Comparison of ENCODE assay signal across 11 cellular contexts in the genomic region with DNA sequence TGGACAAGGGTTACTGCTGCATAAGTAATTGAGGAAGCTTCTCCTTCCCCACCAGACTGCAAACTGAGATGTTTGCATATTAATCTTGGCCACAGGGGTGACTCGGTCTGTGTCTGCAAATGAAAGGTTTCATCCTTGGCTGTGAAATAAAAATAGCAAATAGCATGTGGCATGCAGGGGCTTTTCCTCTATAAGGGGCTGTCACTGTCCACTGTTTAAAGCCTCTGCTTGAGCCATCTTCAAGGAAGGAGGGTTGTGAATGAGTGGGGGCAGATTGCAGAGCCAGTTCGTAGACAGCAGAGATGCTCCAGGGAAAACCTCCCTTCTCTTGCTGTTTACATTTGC. TPM values are rescaled to one million over a fixed set of nuclear protein-coding genes. Genes with fewer than 3 reads are reported as not detected.
DNase-seq lines count a peak whose midpoint lies in the region; ATAC-seq and TF ChIP-seq lines count a peak whose summit lies in the region.
"Had no signal": no experiment of that assay in that cellular context is flagged by ENCODE, and none has a peak within 500 bp of the region (broad histone marks: within the 10 kb centered on the region; RNA-seq: fewer than 3 reads in every experiment).

No MANE protein-coding gene starts in this region.

- no peaks in the 10 kb centered on the region for H3K27me3 Mint-ChIP-seq in activated CD4-positive, alpha-beta T cell treated with anti-CD3 and anti-CD28 coated beads for 36 hours
- no peaks in the 10 kb centered on the region for H3K27me3 Mint-ChIP-seq in activated CD4-positive, alpha-beta memory T cell treated with anti-CD3 and anti-CD28 coated beads for 36 hours
- H3K27me3 Mint-ChIP-seq in progenitor cell of endocrine pancreas = no peaks in the 10 kb centered on the region

- intact Hi-C loops in activated CD4-positive, alpha-beta T cell treated with anti-CD3 and anti-CD28 coated beads for 36 hours (cut with DNase I, micrococcal nuclease) = no loop called here
- intact Hi-C loops in activated CD4-positive, alpha-beta memory T cell treated with anti-CD3 and anti-CD28 coated beads for 36 hours (cut with micrococcal nuclease) = no loop called here
- intact Hi-C loops in spleen (cut with DNase I; ENCODE audit: low total_unique reads) = no loop called here

- no peaks in the 10 kb centered on the region for H3K9me3 ChIP-seq in spleen

- TF ChIP-seq CTCF in spleen (IDR thresholded peaks at IDR 0.05 in 8 of 11, conservative IDR thresholded peaks at IDR 0.05 in 3 of 11) = no peak
- no peak for TF ChIP-seq CTCF in progenitor cell of endocrine pancreas (IDR thresholded peaks at IDR 0.05; ENCODE audit: unreplicated experiment)

- POLR2A ChIA-PET in activated CD4-positive, alpha-beta T cell treated with anti-CD3 and anti-CD28 coated beads for 36 hours (lab: Charles Lee) = interaction anchor here (0.6 kb wide), 1 partner anchor 71 kb away, joined by 9 read pairs; no protein-coding TSS in a partner anchor
- POLR2A ChIA-PET in activated CD4-positive, alpha-beta memory T cell treated with anti-CD3 and anti-CD28 coated beads for 36 hours (lab: Charles Lee) = no interaction called here

- no peak for DNase-seq in activated CD4-positive, alpha-beta T cell treated with anti-CD3 and anti-CD28 coated beads for 36 hours
- DNase-seq in activated CD4-positive, alpha-beta T cell treated with anti-CD3 and anti-CD28 coated beads for 4 hours = no peak
- DNase-seq in activated CD4-positive, alpha-beta memory T cell treated with anti-CD3 and anti-CD28 coated beads for 36 hours = no peak
- no peak for DNase-seq in spleen
- DNase-seq in progenitor cell of endocrine pancreas (ENCODE audit: low spot score, unreplicated experiment) = no peak
- no peak for DNase-seq in effector CD4-positive, alpha-beta T cell
- DNase-seq in middle frontal gyrus (ENCODE audit: extremely low spot score, low spot score) = no peak
- DNase-seq: activated T-cell treated with anti-CD3 and anti-CD28 coated beads, Interleukin-2, amount 50 U/mL, for 4 hours; dermis blood vessel endothelial cell; SHP77 treated with DMSO at 0.1 percent for 48 hours had no signal

- H3K27ac ChIP-seq in spleen = peak overlapping the region in 7 of 8 donors; percentile 12 to 84 (median 77)

- H3K27me3 ChIP-seq in spleen (replicated peaks in 1 of 7) = peaks cover 0 to 6% (median 0%) of the 10 kb centered on the region in 7 donors

- no peaks in the 10 kb centered on the region for H3K9me3 Mint-ChIP-seq in activated CD4-positive, alpha-beta T cell treated with anti-CD3 and anti-CD28 coated beads for 36 hours (ENCODE audit: low read depth)
- no peaks in the 10 kb centered on the region for H3K9me3 Mint-ChIP-seq in activated CD4-positive, alpha-beta memory T cell treated with anti-CD3 and anti-CD28 coated beads for 36 hours
- peaks cover 8% of the 10 kb centered on the region for H3K9me3 Mint-ChIP-seq in progenitor cell of endocrine pancreas (ENCODE audit: low read depth)
- H3K9me3 Mint-ChIP-seq: activated T-cell treated with anti-CD3 and anti-CD28 coated beads, Interleukin-2, amount 50 U/mL, for 4 hours had no signal

- no peak for TF ChIP-seq POLR2A in spleen (IDR thresholded peaks at IDR 0.05)

- no peaks in the 10 kb centered on the region for H3K36me3 ChIP-seq in spleen

- no peaks in the 10 kb centered on the region for H3K36me3 Mint-ChIP-seq in activated CD4-positive, alpha-beta T cell treated with anti-CD3 and anti-CD28 coated beads for 36 hours (ENCODE audit: low read depth)
- H3K36me3 Mint-ChIP-seq in activated CD4-positive, alpha-beta memory T cell treated with anti-CD3 and anti-CD28 coated beads for 36 hours = no peaks in the 10 kb centered on the region
- no peaks in the 10 kb centered on the region for H3K36me3 Mint-ChIP-seq in progenitor cell of endocrine pancreas (ENCODE audit: insufficient read depth)

- H3K27ac Mint-ChIP-seq in activated CD4-positive, alpha-beta T cell treated with anti-CD3 and anti-CD28 coated beads for 36 hours = peak overlapping the region; percentile 13
- H3K27ac Mint-ChIP-seq in activated CD4-positive, alpha-beta memory T cell treated with anti-CD3 and anti-CD28 coated beads for 36 hours = peak overlapping the region; percentile 28
- H3K27ac Mint-ChIP-seq in progenitor cell of endocrine pancreas = no peak overlapping the region

- H3K4me3 Mint-ChIP-seq in activated CD4-positive, alpha-beta T cell treated with anti-CD3 and anti-CD28 coated beads for 36 hours = no peak overlapping the region
- no peak overlapping the region for H3K4me3 Mint-ChIP-seq in activated CD4-positive, alpha-beta memory T cell treated with anti-CD3 and anti-CD28 coated beads for 36 hours
- H3K4me3 Mint-ChIP-seq in progenitor cell of endocrine pancreas (ENCODE audit: low read depth) = no peak overlapping the region
- H3K4me3 Mint-ChIP-seq: activated T-cell treated with anti-CD3 and anti-CD28 coated beads, Interleukin-2, amount 50 U/mL, for 4 hours had no signal

- 11 to 59% (median 49%) methylated on average over 1 to 2 of the region's 2 CpGs for WGBS in spleen, 5 donors

- H3K4me1 ChIP-seq in spleen = peaks cover 20 to 85% (median 52%) of the 10 kb centered on the region in 6 donors

- no peak for ATAC-seq in activated CD4-positive, alpha-beta T cell treated with anti-CD3 and anti-CD28 coated beads for 36 hours
- ATAC-seq in HG03354 (IDR thresholded peaks at IDR 0.05; ENCODE audit: poor library complexity, severe bottlenecking, unreplicated experiment) = peak; percentile 34
- ATAC-seq: activated T-cell treated with anti-CD3 and anti-CD28 coated beads, Interleukin-2, amount 50 U/mL, for 4 hours had no signal

- CTCF ChIA-PET in activated CD4-positive, alpha-beta T cell treated with anti-CD3 and anti-CD28 coated beads for 36 hours (lab: Charles Lee) = no interaction called here
- CTCF ChIA-PET in activated CD4-positive, alpha-beta memory T cell treated with anti-CD3 and anti-CD28 coated beads for 36 hours (lab: Charles Lee) = interaction anchor here (1.4 kb wide), 1 partner anchor 84 kb away, joined by 3 read pairs; no protein-coding TSS in a partner anchor

- H3K4me1 Mint-ChIP-seq in activated CD4-positive, alpha-beta T cell treated with anti-CD3 and anti-CD28 coated beads for 36 hours = peaks cover 68% of the 10 kb centered on the region
- peaks cover 69% of the 10 kb centered on the region for H3K4me1 Mint-ChIP-seq in activated CD4-positive, alpha-beta memory T cell treated with anti-CD3 and anti-CD28 coated beads for 36 hours (ENCODE audit: low read depth)
- peaks cover 6% of the 10 kb centered on the region for H3K4me1 Mint-ChIP-seq in progenitor cell of endocrine pancreas (ENCODE audit: low read depth)

- no peak overlapping the region for H3K4me3 ChIP-seq in spleen

RNA-seq across cellular contexts. Expression of gene TMSB4X, which starts 33.3 kb away (rescaled TPM):
- 1,000 to 10,000 TPM; 3,666 to 4,468 TPM for total RNA-seq in activated CD4-positive, alpha-beta T cell treated with anti-CD3 and anti-CD28 coated beads for 36 hours
- 1,000 to 10,000 TPM; 6,087 to 6,256 TPM for total RNA-seq in activated CD4-positive, alpha-beta memory T cell treated with anti-CD3 and anti-CD28 coated beads for 36 hours
- over 10,000 TPM in 3 of 7 donors, 1,000 to 10,000 TPM in 4; 6,343 to 12,135 (median 6,919) TPM for total RNA-seq in spleen
- polyA plus RNA-seq in spleen = over 10,000 TPM; 14,844 to 19,174 (median 17,521) TPM
- 1,699 and 1,780 TPM in 2 replicates for total RNA-seq in progenitor cell of endocrine pancreas

RNA-seq across cellular contexts. Expression of gene FAM9C, which starts 36.3 kb away (rescaled TPM):
- not detected for total RNA-seq in activated CD4-positive, alpha-beta T cell treated with anti-CD3 and anti-CD28 coated beads for 36 hours
- total RNA-seq in activated CD4-positive, alpha-beta memory T cell treated with anti-CD3 and anti-CD28 coated beads for 36 hours = under 1 TPM in 1 of 2 experiments, not detected in 1; 0.05 TPM
- 10 to 100 TPM in 3 of 7 donors, under 1 TPM in 2, not detected in 2; 0.09 to 56.0 (median 12.3) TPM for total RNA-seq in spleen
- polyA plus RNA-seq in spleen = 10 to 100 TPM in 1 of 3 donors, under 1 TPM in 1, not detected in 1; 0.16 to 10.5 TPM
- total RNA-seq in progenitor cell of endocrine pancreas = not detected in 2 replicates
- total RNA-seq: activated T-cell treated with anti-CD3 and anti-CD28 coated beads, Interleukin-2, amount 50 U/mL, for 4 hours; dermis blood vessel endothelial cell had no signal
